In genomic region chr17:73798111-73798748, GRCh38 we compare ENCODE assay signal across 11 cellular contexts.
A peak's percentile ranks its signal among the peaks of the same experiment; 100 is the strongest.
DNase-seq lines count a peak whose midpoint lies in the region; ATAC-seq, FAIRE-seq and TF ChIP-seq lines count a peak whose summit lies in the region.
"Had no signal": no experiment of that assay in that cellular context is flagged by ENCODE, and none has a peak within 500 bp of the region (broad histone marks: within the 10 kb centered on the region; RNA-seq: fewer than 3 reads in every experiment).

No MANE protein-coding gene starts in this region.

- TF ChIP-seq CTCF in bronchial epithelial cell (IDR thresholded peaks at IDR 0.05; ENCODE audit: insufficient read depth, low read length, severe bottlenecking) (no peak), mucosa of descending colon (IDR thresholded peaks at IDR 0.05) (no peak), lower leg skin (IDR thresholded peaks at IDR 0.05) (no peak), GM20000 (IDR thresholded peaks at IDR 0.05; ENCODE audit: extremely low read depth, missing control alignments) (no peak)

- TF ChIP-seq POLR2A in lower leg skin (IDR thresholded peaks at IDR 0.05): no peak

- H3K27me3 ChIP-seq in bronchial epithelial cell (ENCODE audit: control insufficient read depth, insufficient read depth, low read length): no peaks in the 10 kb centered on the region

- H3K9me3 ChIP-seq in mucosa of descending colon: peaks cover 3% of the 10 kb centered on the region

- ATAC-seq in mucosa of descending colon: peak; percentile 89
- no peak for ATAC-seq in GM18873 (IDR thresholded peaks at IDR 0.05; ENCODE audit: low FRiP score, unreplicated experiment)

- H3K36me3 ChIP-seq in bronchial epithelial cell (ENCODE audit: control insufficient read depth, insufficient read depth, low read length) (no peaks in the 10 kb centered on the region), mucosa of descending colon (ENCODE audit: low read depth) (no peaks in the 10 kb centered on the region)
- H3K36me3 ChIP-seq: suprapubic skin had no signal

- WGBS in lower leg skin, 2 donors: 51 to 60% methylated on average over 7 of the region's 7 CpGs

- H3K4me1 ChIP-seq in mucosa of descending colon (ENCODE audit: low read depth): peaks cover 3% of the 10 kb centered on the region

- FAIRE-seq in bronchial epithelial cell (lab: Jason Lieb, UNC): peak; percentile 73

- DNase-seq in DMS53 (lab: John Stamatoyannopoulos, UW) (peak; percentile 96), NCI-H2196 treated with DMSO at 0.1 percent for 48 hours (lab: John Stamatoyannopoulos, UW; ENCODE audit: unreplicated experiment) (peak; percentile 47), bronchial epithelial cell (ENCODE audit: low read depth) (peak; percentile 87), mucosa of descending colon (peak in 1 of 3 donors; percentile 34), lower leg skin (ENCODE audit: low spot score in 2 of 2) (no peak), GM20000 (ENCODE audit: low spot score) (no peak)
- DNase-seq in effector CD8-positive, alpha-beta T cell (lab: John Stamatoyannopoulos, UW): no peak
- DNase-seq: activated CD8-positive, alpha-beta memory T cell treated with anti-CD3 and anti-CD28 coated beads for 24 hours; immature natural killer cell had no signal

- intact Hi-C loops in mucosa of descending colon (cut with DNase I, micrococcal nuclease): no loop called here
- intact Hi-C loops in lower leg skin (cut with DNase I; ENCODE audit: low total_unique reads): no loop called here

- H3K4me3 ChIP-seq in bronchial epithelial cell (ENCODE audit: low read depth, low read length) (no peak overlapping the region), mucosa of descending colon (no peak overlapping the region), lower leg skin (ENCODE audit: low read depth, poor library complexity, severe bottlenecking) (no peak overlapping the region)
- H3K4me3 ChIP-seq: suprapubic skin had no signal

Comparison
In these comparisons a context has a peak if more than half of its experiments do, and no peak if none do; other contexts are left out.
1. DNase-seq: peak in DMS53 (single experiment), NCI-H2196 treated with DMSO at 0.1 percent for 48 hours (single experiment) and bronchial epithelial cell (single experiment); none in lower leg skin (0 of 2), GM20000 (single experiment) and effector CD8-positive, alpha-beta T cell (single experiment).